ENCODE assay signal across 11 cellular contexts in the genomic region with DNA sequence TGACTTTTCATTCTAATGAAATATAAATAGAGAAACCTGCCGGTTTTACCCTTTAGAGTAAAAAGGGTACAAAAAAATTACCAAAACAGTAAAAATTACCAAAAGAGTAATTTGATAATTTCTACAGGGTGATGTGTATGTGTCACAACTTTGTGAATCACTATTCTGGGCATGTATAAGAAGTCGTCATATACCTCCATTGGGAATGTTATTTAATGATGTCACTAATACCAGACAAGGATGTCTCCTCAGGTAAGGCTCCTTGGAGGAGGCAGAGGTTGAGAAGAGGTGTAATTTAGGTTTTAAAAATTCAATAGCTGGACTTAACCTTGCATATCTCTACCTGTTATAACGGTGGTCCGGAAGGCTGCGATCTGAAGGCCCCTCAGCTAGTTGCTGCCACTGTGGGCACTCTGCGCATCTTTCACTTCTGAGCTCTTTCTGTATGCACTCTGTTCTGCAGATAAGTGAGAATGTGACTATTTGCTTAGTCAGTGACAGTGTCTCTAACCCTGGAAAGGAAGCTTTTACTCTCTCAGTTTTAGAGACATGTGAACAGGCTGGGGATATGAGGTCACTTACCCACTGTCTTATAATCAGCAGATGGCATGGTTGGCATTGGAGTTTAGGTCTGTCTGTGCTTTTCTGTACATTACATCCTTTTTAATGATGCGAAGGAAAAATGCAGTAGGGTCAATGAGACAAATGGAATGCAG. TPM values are rescaled to one million over a fixed set of nuclear protein-coding genes. Genes with fewer than 3 reads are reported as not detected.
DNase-seq lines count a peak whose midpoint lies in the region; ATAC-seq and TF ChIP-seq lines count a peak whose summit lies in the region.
"Had no signal": no experiment of that assay in that cellular context is flagged by ENCODE, and none has a peak within 500 bp of the region (broad histone marks: within the 10 kb centered on the region; RNA-seq: fewer than 3 reads in every experiment).

No MANE protein-coding gene starts in this region.

- POLR2A ChIA-PET in activated CD4-positive, alpha-beta memory T cell treated with anti-CD3 and anti-CD28 coated beads, Interleukin-2, amount 10 ng/mL, durations not matched to agents 7 days and 5 days (lab: Charles Lee), result no interaction called here

- peaks cover 38% of the 10 kb centered on the region for H3K4me1 Mint-ChIP-seq in activated naive CD4-positive, alpha-beta T cell treated with anti-CD3 and anti-CD28 coated beads, Interleukin-2, amount 50 U/mL, for 24 hours
- peaks cover 35% of the 10 kb centered on the region for H3K4me1 Mint-ChIP-seq in activated CD4-positive, alpha-beta memory T cell treated with anti-CD3 and anti-CD28 coated beads, Interleukin-2, amount 10 ng/mL, durations not matched to agents 7 days and 5 days
- peaks cover 44% of the 10 kb centered on the region for H3K4me1 Mint-ChIP-seq in stimulated activated naive CD8-positive, alpha-beta T cell treated with anti-CD3 and anti-CD28 coated beads, Interleukin-15, Interleukin-2, amounts not matched to agents 100 ng/mL and 50 ng/mL, for 24 hours (ENCODE audit: low read depth)

- no peak for DNase-seq in activated naive CD4-positive, alpha-beta T cell treated with Interleukin-2 at 50 U/mL for 16 hours
- DNase-seq in activated CD4-positive, alpha-beta memory T cell treated with anti-CD3 and anti-CD28 coated beads, Interleukin-2, amount 10 ng/mL, durations not matched to agents 7 days and 5 days, result no peak
- DNase-seq in foreskin keratinocyte (peak in 1 of 2 donors; percentile 34), SK-N-DZ (ENCODE audit: low spot score) (no peak)
- DNase-seq: SHP77 treated with DMSO at 0.1 percent for 48 hours had no signal

- H3K27ac Mint-ChIP-seq in activated naive CD4-positive, alpha-beta T cell treated with anti-CD3 and anti-CD28 coated beads, Interleukin-2, amount 50 U/mL, for 24 hours, result peak overlapping the region; percentile 59
- no peak overlapping the region for H3K27ac Mint-ChIP-seq in activated CD4-positive, alpha-beta memory T cell treated with anti-CD3 and anti-CD28 coated beads, Interleukin-2, amount 10 ng/mL, durations not matched to agents 7 days and 5 days
- H3K27ac Mint-ChIP-seq in stimulated activated naive CD8-positive, alpha-beta T cell treated with anti-CD3 and anti-CD28 coated beads, Interleukin-15, Interleukin-2, amounts not matched to agents 100 ng/mL and 50 ng/mL, for 24 hours, result peak overlapping the region; percentile 69

- no peaks in the 10 kb centered on the region for H3K27me3 Mint-ChIP-seq in activated naive CD4-positive, alpha-beta T cell treated with anti-CD3 and anti-CD28 coated beads, Interleukin-2, amount 50 U/mL, for 24 hours
- H3K27me3 Mint-ChIP-seq in activated CD4-positive, alpha-beta memory T cell treated with anti-CD3 and anti-CD28 coated beads, Interleukin-2, amount 10 ng/mL, durations not matched to agents 7 days and 5 days, result peaks cover 48% of the 10 kb centered on the region
- no peaks in the 10 kb centered on the region for H3K27me3 Mint-ChIP-seq in stimulated activated naive CD8-positive, alpha-beta T cell treated with anti-CD3 and anti-CD28 coated beads, Interleukin-15, Interleukin-2, amounts not matched to agents 100 ng/mL and 50 ng/mL, for 24 hours

- no peak for TF ChIP-seq CTCF in foreskin keratinocyte (conservative IDR thresholded peaks at IDR 0.05)

- no peak overlapping the region for H3K27ac ChIP-seq in foreskin keratinocyte

- H3K9me3 Mint-ChIP-seq in activated naive CD4-positive, alpha-beta T cell treated with anti-CD3 and anti-CD28 coated beads, Interleukin-2, amount 50 U/mL, for 24 hours, result no peaks in the 10 kb centered on the region
- no peaks in the 10 kb centered on the region for H3K9me3 Mint-ChIP-seq in activated CD4-positive, alpha-beta memory T cell treated with anti-CD3 and anti-CD28 coated beads, Interleukin-2, amount 10 ng/mL, durations not matched to agents 7 days and 5 days
- H3K9me3 Mint-ChIP-seq in stimulated activated naive CD8-positive, alpha-beta T cell treated with anti-CD3 and anti-CD28 coated beads, Interleukin-15, Interleukin-2, amounts not matched to agents 100 ng/mL and 50 ng/mL, for 24 hours, result no peaks in the 10 kb centered on the region

- H3K36me3 Mint-ChIP-seq in activated naive CD4-positive, alpha-beta T cell treated with anti-CD3 and anti-CD28 coated beads, Interleukin-2, amount 50 U/mL, for 24 hours, result no peaks in the 10 kb centered on the region
- no peaks in the 10 kb centered on the region for H3K36me3 Mint-ChIP-seq in activated CD4-positive, alpha-beta memory T cell treated with anti-CD3 and anti-CD28 coated beads, Interleukin-2, amount 10 ng/mL, durations not matched to agents 7 days and 5 days (ENCODE audit: low read depth)
- H3K36me3 Mint-ChIP-seq in stimulated activated naive CD8-positive, alpha-beta T cell treated with anti-CD3 and anti-CD28 coated beads, Interleukin-15, Interleukin-2, amounts not matched to agents 100 ng/mL and 50 ng/mL, for 24 hours (ENCODE audit: low read depth), result peaks cover 6% of the 10 kb centered on the region

- peak overlapping the region; percentile 91 for H3K4me3 Mint-ChIP-seq in activated naive CD4-positive, alpha-beta T cell treated with anti-CD3 and anti-CD28 coated beads, Interleukin-2, amount 50 U/mL, for 24 hours
- H3K4me3 Mint-ChIP-seq in activated CD4-positive, alpha-beta memory T cell treated with anti-CD3 and anti-CD28 coated beads, Interleukin-2, amount 10 ng/mL, durations not matched to agents 7 days and 5 days, result peak overlapping the region; percentile 52
- H3K4me3 Mint-ChIP-seq in stimulated activated naive CD8-positive, alpha-beta T cell treated with anti-CD3 and anti-CD28 coated beads, Interleukin-15, Interleukin-2, amounts not matched to agents 100 ng/mL and 50 ng/mL, for 24 hours, result peak overlapping the region; percentile 92

- ATAC-seq in foreskin keratinocyte (peak; percentile 35), GM18868 (IDR thresholded peaks at IDR 0.05; ENCODE audit: unreplicated experiment) (no peak), GM18870 (IDR thresholded peaks at IDR 0.05; ENCODE audit: unreplicated experiment) (no peak)

- CTCF ChIA-PET in activated CD4-positive, alpha-beta memory T cell treated with anti-CD3 and anti-CD28 coated beads, Interleukin-2, amount 10 ng/mL, durations not matched to agents 7 days and 5 days (lab: Charles Lee), result interaction anchor here (0.6 kb wide), 1 partner anchor 154 kb away, joined by 3 read pairs; no protein-coding TSS in a partner anchor

- peaks cover 5% of the 10 kb centered on the region for H3K4me1 ChIP-seq in foreskin keratinocyte

- H3K27me3 ChIP-seq in foreskin keratinocyte, result no peaks in the 10 kb centered on the region
- H3K27me3 ChIP-seq: vagina had no signal

RNA-seq across cellular contexts. Expression of a gene that starts 1.0 kb away (rescaled TPM):
- total RNA-seq in activated CD4-positive, alpha-beta memory T cell treated with anti-CD3 and anti-CD28 coated beads, Interleukin-2, amount 10 ng/mL, durations not matched to agents 7 days and 5 days, result under 1 TPM; 0.15 TPM
- 4.2 and 9.1 TPM in 2 replicates for total RNA-seq in foreskin keratinocyte
- 0.31 and 0.58 TPM in 2 replicates for polyA plus RNA-seq in foreskin keratinocyte
- polyA plus RNA-seq in SK-N-DZ (2014; cell fraction: cytosol; rRNA removed), result 18.4 and 24.1 TPM in 2 replicates
- 28.3 and 50.0 TPM in 2 replicates for polyA plus RNA-seq in SK-N-DZ (2014; cell fraction: nucleus; rRNA removed)

RNA-seq across cellular contexts. Expression of a gene that starts 37.8 kb away (rescaled TPM):
- under 1 TPM; 0.18 to 0.55 TPM for total RNA-seq in activated CD4-positive, alpha-beta memory T cell treated with anti-CD3 and anti-CD28 coated beads, Interleukin-2, amount 10 ng/mL, durations not matched to agents 7 days and 5 days
- total RNA-seq in foreskin keratinocyte, result 0.04 TPM in 1 of 2 replicates, not detected in the other
- 0.02 TPM in 1 of 2 replicates, not detected in the other for polyA plus RNA-seq in foreskin keratinocyte
- 37.2 and 39.9 TPM in 2 replicates for polyA plus RNA-seq in SK-N-DZ (2014; cell fraction: cytosol; rRNA removed)
- polyA plus RNA-seq in SK-N-DZ (2014; cell fraction: nucleus; rRNA removed), result 17.7 and 20.3 TPM in 2 replicates
- total RNA-seq: vagina had no signal
- polyA plus RNA-seq: BJ had no signal
